In genomic region chr15:33443699-33444098, GRCh38 we compare ENCODE assay signal across 33 cellular contexts.
"Had no signal": no experiment of that assay in that cellular context is flagged by ENCODE, and none has a peak within 500 bp of the region (broad histone marks: within the 10 kb centered on the region; RNA-seq: fewer than 3 reads in every experiment).

No MANE protein-coding gene starts in this region.

- DNase-seq: activated B cell treated with CpG ODN at 0.5 μM for 24 hours; activated CD4-positive, alpha-beta memory T cell treated with anti-CD3 and anti-CD28 coated beads for 36 hours; activated CD4-positive, alpha-beta T cell treated with anti-CD3 and anti-CD28 coated beads for 4 hours; activated CD4-positive, alpha-beta T cell treated with anti-CD3 and anti-CD28 coated beads, Interleukin-2, amount 50 U/mL, for 1 hour; activated CD4-positive, CD25-positive, alpha-beta regulatory T cell treated with anti-CD3 and anti-CD28 coated beads, Interleukin-2, amount 50 U/mL, for 72 hours; activated CD8-positive, alpha-beta memory T cell treated with anti-CD3 and anti-CD28 coated beads, Interleukin-2, amount 50 U/mL, for 4 hours; activated effector memory CD4-positive, alpha-beta T cell treated with Interleukin-2 at 50 U/mL for 16 hours; activated naive CD4-positive, alpha-beta T cell treated with anti-CD3 and anti-CD28 coated beads, Interleukin-2, amount 50 U/mL, for 16 hours; activated naive CD8-positive, alpha-beta T cell treated with anti-CD3 and anti-CD28 coated beads for 36 hours; activated T-cell treated with anti-CD3 and anti-CD28 coated beads for 4 hours; activated T-cell treated with anti-CD3 and anti-CD28 coated beads, Interleukin-2, amount 50 U/mL, for 48 hours; amniotic stem cell; aorta; brain microvascular endothelial cell; central memory CD4-positive, alpha-beta T cell; MM.1S; MV-4-11; NCI-H1092; NCI-H1694; NCI-H1930; NCI-H2081 treated with DMSO at 0.1 percent for 48 hours; NCI-H345; NCI-H524 treated with DMSO at 0.1 percent for 48 hours; NCI-H774; PC-3; Peyer's patch; RPMI8226; SIG-M5; T-helper 1 cell; T-helper 2 cell; T-helper 9 cell had no signal

- ATAC-seq: PC-3, Right ventricle myocardium inferior, SK-N-SH treated with all-trans-retinoic acid at 6 μM for 48 hours had no signal
